15 cellular contexts compared by ENCODE assay signal in genomic region chr2:217183471-217183870, GRCh38.
DNase-seq lines count a peak whose midpoint lies in the region; ATAC-seq and TF ChIP-seq lines count a peak whose summit lies in the region.
"Had no signal": no experiment of that assay in that cellular context is flagged by ENCODE, and none has a peak within 500 bp of the region (broad histone marks: within the 10 kb centered on the region; RNA-seq: fewer than 3 reads in every experiment).

No MANE protein-coding gene starts in this region.

- H3K4me2 ChIP-seq in IMR-90 (ENCODE audit: low read depth, low read length) = no peak overlapping the region

- H2BK15ac ChIP-seq in IMR-90 (ENCODE audit: low read depth, low read length) = no peak overlapping the region

- H3K27ac Mint-ChIP-seq in osteocyte (ENCODE audit: unreplicated experiment) = no peak overlapping the region
- H3K27ac Mint-ChIP-seq: CD4-positive, CD25-positive, alpha-beta regulatory T cell; CD8-positive, alpha-beta memory T cell; H9 had no signal

- peak overlapping the region in 1 of 2 experiments; percentile 45; a peak in 1 of 4 replicates for H4K8ac ChIP-seq in IMR-90 (ENCODE audit: low read depth in 2 of 2, low read length in 2 of 2)

- no peak overlapping the region for H2BK5ac ChIP-seq in IMR-90 (ENCODE audit: low read depth, low read length, poor library complexity, severe bottlenecking)

- H3K9ac ChIP-seq in IMR-90 (ENCODE audit: low read depth, low read length) = no peak overlapping the region

- no peak for TF ChIP-seq POLR2A in IMR-90 (IDR thresholded peaks at IDR 0.05; ENCODE audit: low read depth, low read length)

- H3K27me3 ChIP-seq in IMR-90 (ENCODE audit: control insufficient read depth, insufficient read depth, low read length) = no peaks in the 10 kb centered on the region
- H3K27me3 ChIP-seq: BE2C had no signal

- no peak for TF ChIP-seq RAD21 in IMR-90 (IDR thresholded peaks at IDR 0.05; ENCODE audit: low read length)

- H3K79me1 ChIP-seq in IMR-90 (ENCODE audit: low read depth in 1 of 2, low read length in 2 of 2) = no peaks in the 10 kb centered on the region

- no peak overlapping the region for H3K56ac ChIP-seq in IMR-90 (ENCODE audit: extremely low read depth, insufficient read depth, low read length)

- no CpG with 5 or more reads among the region's 1 CpG for WGBS in IMR-90 (ENCODE audit: extremely low coverage in 2 of 2, insufficient read length in 1 of 2), 2 experiments

- TF ChIP-seq CTCF in IMR-90 (conservative IDR thresholded peaks at IDR 0.05; ENCODE audit: low read depth, low read length) (no peak), osteocyte (IDR thresholded peaks at IDR 0.05) (no peak)

- intact Hi-C loops in IMR-90 (cut with micrococcal nuclease) = no loop called here

- peak overlapping the region; percentile 60; the same call in 1 of the 2 replicates for H4K5ac ChIP-seq in IMR-90 (ENCODE audit: low read depth, low read length)

- dilution Hi-C loops in IMR-90 (cut with HindIII; ENCODE audit: low sequenced_read_pairs, unreplicated experiment) = no loop called here

- POLR2A ChIA-PET in IMR-90 (lab: Charles Lee; ENCODE audit: unreplicated experiment) = interaction anchor here (0.6 kb wide), 1 partner anchor 490 kb away, joined by 4 read pairs; no protein-coding TSS in a partner anchor

- H3K36me3 ChIP-seq in IMR-90 (ENCODE audit: control insufficient read depth, insufficient read depth, low read length) = no peaks in the 10 kb centered on the region
- H3K36me3 ChIP-seq: BE2C had no signal

- H3K9me3 ChIP-seq in IMR-90 (ENCODE audit: control insufficient read depth, insufficient read depth, low read length) = no peaks in the 10 kb centered on the region
- H3K9me3 ChIP-seq: BE2C had no signal

- H3K14ac ChIP-seq in IMR-90 (replicated peaks; ENCODE audit: low read depth, low read length) = no peak overlapping the region

- in situ Hi-C loops in IMR-90 (cut with MboI; ENCODE audit: low sequenced_read_pairs) = no loop called here

- no peak overlapping the region for H3K4ac ChIP-seq in IMR-90 (ENCODE audit: low read depth, low read length)

- CTCF ChIA-PET in IMR-90 (lab: Yijun Ruan, JAX) = no interaction called here

- H3K27me3 Mint-ChIP-seq in osteocyte (ENCODE audit: unreplicated experiment) = no peaks in the 10 kb centered on the region
- H3K27me3 Mint-ChIP-seq: CD4-positive, CD25-positive, alpha-beta regulatory T cell; CD8-positive, alpha-beta memory T cell had no signal

- H4K91ac ChIP-seq in IMR-90 (ENCODE audit: insufficient read depth, low read depth, low read length) = no peak overlapping the region; the same call in 1 of the 2 replicates

- peaks cover 7% of the 10 kb centered on the region for H3K4me1 Mint-ChIP-seq in osteocyte (ENCODE audit: unreplicated experiment)
- H3K4me1 Mint-ChIP-seq: CD4-positive, CD25-positive, alpha-beta regulatory T cell; CD8-positive, alpha-beta memory T cell had no signal

- H2BK20ac ChIP-seq in IMR-90 (ENCODE audit: low read depth, low read length) = no peak overlapping the region

- no peak overlapping the region for H2AFZ ChIP-seq in IMR-90 (replicated peaks; ENCODE audit: low read length, poor library complexity)

- DNase-seq in IMR-90 (no peak), NCI-H1694 treated with DMSO at 0.1 percent for 48 hours (lab: John Stamatoyannopoulos, UW) (peak; percentile 25), cerebellum (ENCODE audit: low spot score) (peak; percentile 78), pons (ENCODE audit: low spot score) (no peak), NCI-H1417 (lab: John Stamatoyannopoulos, UW) (no peak), osteocyte (ENCODE audit: extremely low spot score, unreplicated experiment) (no peak)
- DNase-seq: ACHN; BE2C; CD4-positive, CD25-positive, alpha-beta regulatory T cell; CD8-positive, alpha-beta memory T cell; DMS 273 treated with DMSO at 0.1 percent for 48 hours; DMS53; DND-41; EL; H9 had no signal

- peaks cover 4% of the 10 kb centered on the region for H3K9me3 Mint-ChIP-seq in osteocyte (ENCODE audit: unreplicated experiment)

- peaks cover 5% of the 10 kb centered on the region for H3K4me1 ChIP-seq in IMR-90 (ENCODE audit: control insufficient read depth, insufficient read depth, low read length)
- H3K4me1 ChIP-seq: BE2C had no signal

- no peak overlapping the region for H2AK9ac ChIP-seq in IMR-90 (replicated peaks; ENCODE audit: low read depth, low read length, poor library complexity)

- no peak overlapping the region; the same call in 1 of the 2 replicates for H2AK5ac ChIP-seq in IMR-90 (ENCODE audit: low read depth, low read length)

- H3K4me3 ChIP-seq in IMR-90 (ENCODE audit: insufficient read depth, low read depth, low read length) = no peak overlapping the region

- BruUV-seq in IMR-90 (replicated peaks; lab: Mats Ljungman, UMichigan) = no TSS peak

- no peak overlapping the region for H3K23ac ChIP-seq in IMR-90 (ENCODE audit: low read depth, low read length)

- no peak overlapping the region for H3K27ac ChIP-seq in IMR-90 (ENCODE audit: insufficient read depth, low read length)

- H3K18ac ChIP-seq in IMR-90 (ENCODE audit: low read depth, low read length) = 0 out of 2 replicates have a peak overlapping the region, but pooled peaks have one; percentile 21

- H2BK120ac ChIP-seq in IMR-90 (ENCODE audit: low read depth, low read length) = peak overlapping the region; percentile 18; the same call in 1 of the 2 replicates

- H4K20me1 ChIP-seq in IMR-90 (ENCODE audit: insufficient read depth, low read length) = no peaks in the 10 kb centered on the region

- H3K9me1 ChIP-seq in IMR-90 (ENCODE audit: insufficient read depth, low read length) = peaks cover 8% of the 10 kb centered on the region

- H3K4me3 Mint-ChIP-seq in osteocyte (ENCODE audit: unreplicated experiment) = no peak overlapping the region
- H3K4me3 Mint-ChIP-seq: CD4-positive, CD25-positive, alpha-beta regulatory T cell; CD8-positive, alpha-beta memory T cell; H9 had no signal

- no peaks in the 10 kb centered on the region for H3K36me3 Mint-ChIP-seq in osteocyte (ENCODE audit: unreplicated experiment)
- H3K36me3 Mint-ChIP-seq: CD4-positive, CD25-positive, alpha-beta regulatory T cell; CD8-positive, alpha-beta memory T cell had no signal

- no peak for ATAC-seq in IMR-90 (ENCODE audit: low read depth)

TF ChIP-seq in IMR-90, 13 proteins besides CTCF, POLR2A, EP300 and RAD21:
- TF ChIP-seq MAZ (IDR thresholded peaks at IDR 0.05; ENCODE audit: borderline replicate concordance, low read depth, low read length) (no peak), BHLHE40 (IDR thresholded peaks at IDR 0.05; ENCODE audit: low read depth, low read length) (no peak), MAFK (IDR thresholded peaks at IDR 0.05; ENCODE audit: low read depth, low read length) (no peak), ELK1 (IDR thresholded peaks at IDR 0.05; ENCODE audit: borderline replicate concordance, low read depth, low read length) (no peak), SMC3 (IDR thresholded peaks at IDR 0.05; ENCODE audit: low read depth, low read length) (no peak), MXI1 (IDR thresholded peaks at IDR 0.05; ENCODE audit: borderline replicate concordance, low read depth, low read length) (no peak), RFX5 (IDR thresholded peaks at IDR 0.05; ENCODE audit: low read depth, low read length) (no peak), CHD1 (IDR thresholded peaks at IDR 0.05; ENCODE audit: low read depth, low read length) (no peak), CEBPB (IDR thresholded peaks at IDR 0.05; ENCODE audit: low read depth, low read length) (no peak), USF2 (IDR thresholded peaks at IDR 0.05; ENCODE audit: low read depth, low read length) (no peak), FOS (IDR thresholded peaks at IDR 0.05; ENCODE audit: low read depth, low read length) (no peak), NFE2L2 (IDR thresholded peaks at IDR 0.05; ENCODE audit: low read depth, low read length) (no peak), RCOR1 (IDR thresholded peaks at IDR 0.05; ENCODE audit: insufficient replicate concordance, low read length) (no peak)

Comparison
In these comparisons a context has a peak if more than half of its experiments do, and no peak if none do; other contexts are left out.
1. DNase-seq: peak in NCI-H1694 treated with DMSO at 0.1 percent for 48 hours (single experiment) and cerebellum (single experiment); none in IMR-90 (single experiment), pons (single experiment), NCI-H1417 (0 of 3) and osteocyte (single experiment).